Comparison of ENCODE assay signal across 1 cellular context in the genomic region with DNA sequence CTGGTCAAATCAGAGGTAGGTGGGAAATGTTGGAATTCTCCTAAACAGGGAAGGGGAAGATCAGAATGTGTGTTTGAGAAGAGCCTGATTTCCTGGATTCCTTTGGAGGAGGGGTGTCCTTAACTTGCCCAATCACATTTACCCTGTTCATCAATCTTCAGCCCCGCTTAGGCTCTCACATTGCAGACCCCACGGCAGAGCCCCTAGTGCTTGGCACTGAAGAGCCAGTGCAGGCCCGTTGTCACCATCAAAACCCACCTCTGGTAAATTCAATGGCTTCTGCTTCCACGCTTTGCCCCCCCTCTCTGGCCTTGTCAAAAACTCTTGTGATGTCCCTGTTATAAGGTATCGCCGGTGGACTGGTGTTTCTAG.
TF ChIP-seq lines count a peak whose summit lies in the region.

No MANE protein-coding gene starts in this region.

TF ChIP-seq in HepG2, 621 proteins besides CTCF, POLR2A, EP300 and RAD21 (continued from another document):
- TF ChIP-seq, protein P1, sequence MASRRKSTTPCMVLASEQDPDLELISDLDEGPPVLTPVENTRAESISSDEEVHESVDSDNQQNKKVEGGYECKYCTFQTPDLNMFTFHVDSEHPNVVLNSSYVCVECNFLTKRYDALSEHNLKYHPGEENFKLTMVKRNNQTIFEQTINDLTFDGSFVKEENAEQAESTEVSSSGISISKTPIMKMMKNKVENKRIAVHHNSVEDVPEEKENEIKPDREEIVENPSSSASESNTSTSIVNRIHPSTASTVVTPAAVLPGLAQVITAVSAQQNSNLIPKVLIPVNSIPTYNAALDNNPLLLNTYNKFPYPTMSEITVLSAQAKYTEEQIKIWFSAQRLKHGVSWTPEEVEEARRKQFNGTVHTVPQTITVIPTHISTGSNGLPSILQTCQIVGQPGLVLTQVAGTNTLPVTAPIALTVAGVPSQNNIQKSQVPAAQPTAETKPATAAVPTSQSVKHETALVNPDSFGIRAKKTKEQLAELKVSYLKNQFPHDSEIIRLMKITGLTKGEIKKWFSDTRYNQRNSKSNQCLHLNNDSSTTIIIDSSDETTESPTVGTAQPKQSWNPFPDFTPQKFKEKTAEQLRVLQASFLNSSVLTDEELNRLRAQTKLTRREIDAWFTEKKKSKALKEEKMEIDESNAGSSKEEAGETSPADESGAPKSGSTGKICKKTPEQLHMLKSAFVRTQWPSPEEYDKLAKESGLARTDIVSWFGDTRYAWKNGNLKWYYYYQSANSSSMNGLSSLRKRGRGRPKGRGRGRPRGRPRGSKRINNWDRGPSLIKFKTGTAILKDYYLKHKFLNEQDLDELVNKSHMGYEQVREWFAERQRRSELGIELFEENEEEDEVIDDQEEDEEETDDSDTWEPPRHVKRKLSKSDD (CRISPR knock-in tag; IDR thresholded peaks at IDR 0.05; ENCODE audit: low read depth), result 0 out of 2 replicates have a peak, but pooled peaks have one; percentile 11
- TF ChIP-seq, protein P2, sequence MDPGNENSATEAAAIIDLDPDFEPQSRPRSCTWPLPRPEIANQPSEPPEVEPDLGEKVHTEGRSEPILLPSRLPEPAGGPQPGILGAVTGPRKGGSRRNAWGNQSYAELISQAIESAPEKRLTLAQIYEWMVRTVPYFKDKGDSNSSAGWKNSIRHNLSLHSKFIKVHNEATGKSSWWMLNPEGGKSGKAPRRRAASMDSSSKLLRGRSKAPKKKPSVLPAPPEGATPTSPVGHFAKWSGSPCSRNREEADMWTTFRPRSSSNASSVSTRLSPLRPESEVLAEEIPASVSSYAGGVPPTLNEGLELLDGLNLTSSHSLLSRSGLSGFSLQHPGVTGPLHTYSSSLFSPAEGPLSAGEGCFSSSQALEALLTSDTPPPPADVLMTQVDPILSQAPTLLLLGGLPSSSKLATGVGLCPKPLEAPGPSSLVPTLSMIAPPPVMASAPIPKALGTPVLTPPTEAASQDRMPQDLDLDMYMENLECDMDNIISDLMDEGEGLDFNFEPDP (CRISPR knock-in tag; conservative IDR thresholded peaks at IDR 0.05), result 0 out of 2 replicates have a peak, but pooled peaks have one; percentile 2
- TF ChIP-seq MAZ (IDR thresholded peaks at IDR 0.05; ENCODE audit: borderline replicate concordance, low read depth, low read length) (no peak), MAZ (CRISPR knock-in tag; IDR thresholded peaks at IDR 0.05; ENCODE audit: low read depth) (0 out of 2 replicates have a peak, but pooled peaks have one; percentile 4), CSRNP1 (CRISPR knock-in tag; IDR thresholded peaks at IDR 0.05) (no peak), ATRX (CRISPR knock-in tag; IDR thresholded peaks at IDR 0.05; ENCODE audit: borderline replicate concordance) (no peak), NCOR1 (IDR thresholded peaks at IDR 0.05; ENCODE audit: borderline replicate concordance, low read length) (0 out of 2 replicates have a peak, but pooled peaks have one; percentile 0), KAT8 (CRISPR knock-in tag; IDR thresholded peaks at IDR 0.05) (no peak), USF2 (IDR thresholded peaks at IDR 0.05; ENCODE audit: low read depth, low read length) (no peak), USF2 (CRISPR knock-in tag; IDR thresholded peaks at IDR 0.05; ENCODE audit: borderline replicate concordance) (peak; percentile 30; the same call in 1 of the 2 replicates), PBX3 (CRISPR knock-in tag; IDR thresholded peaks at IDR 0.05; ENCODE audit: borderline replicate concordance) (no peak), SOX13 (IDR thresholded peaks at IDR 0.05) (0 out of 2 replicates have a peak, but pooled peaks have one; percentile 4), SOX13 (CRISPR knock-in tag; conservative IDR thresholded peaks at IDR 0.05 in 1 of 2, IDR thresholded peaks at IDR 0.05 in 1 of 2) (no peak), HDAC1 (CRISPR knock-in tag; IDR thresholded peaks at IDR 0.05) (0 out of 2 replicates have a peak, but pooled peaks have one; percentile 11), TBP (CRISPR knock-in tag; IDR thresholded peaks at IDR 0.05) (no peak), ZNF816 (CRISPR knock-in tag; IDR thresholded peaks at IDR 0.05; ENCODE audit: borderline replicate concordance) (0 out of 2 replicates have a peak, but pooled peaks have one; percentile 47), HMGXB4 (CRISPR knock-in tag; IDR thresholded peaks at IDR 0.05; ENCODE audit: borderline replicate concordance in 1 of 2, low read depth in 1 of 2) (0 out of 4 replicates have a peak, but pooled peaks of 1 of the 2 experiments have one; percentile 15)
- TF ChIP-seq, protein P3, sequence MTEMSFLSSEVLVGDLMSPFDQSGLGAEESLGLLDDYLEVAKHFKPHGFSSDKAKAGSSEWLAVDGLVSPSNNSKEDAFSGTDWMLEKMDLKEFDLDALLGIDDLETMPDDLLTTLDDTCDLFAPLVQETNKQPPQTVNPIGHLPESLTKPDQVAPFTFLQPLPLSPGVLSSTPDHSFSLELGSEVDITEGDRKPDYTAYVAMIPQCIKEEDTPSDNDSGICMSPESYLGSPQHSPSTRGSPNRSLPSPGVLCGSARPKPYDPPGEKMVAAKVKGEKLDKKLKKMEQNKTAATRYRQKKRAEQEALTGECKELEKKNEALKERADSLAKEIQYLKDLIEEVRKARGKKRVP (CRISPR knock-in tag; IDR thresholded peaks at IDR 0.05), result no peak
TF ChIP-seq in HepG2: peak in this region for 10.
